ENCODE assay signal across 17 cellular contexts in the genomic region with DNA sequence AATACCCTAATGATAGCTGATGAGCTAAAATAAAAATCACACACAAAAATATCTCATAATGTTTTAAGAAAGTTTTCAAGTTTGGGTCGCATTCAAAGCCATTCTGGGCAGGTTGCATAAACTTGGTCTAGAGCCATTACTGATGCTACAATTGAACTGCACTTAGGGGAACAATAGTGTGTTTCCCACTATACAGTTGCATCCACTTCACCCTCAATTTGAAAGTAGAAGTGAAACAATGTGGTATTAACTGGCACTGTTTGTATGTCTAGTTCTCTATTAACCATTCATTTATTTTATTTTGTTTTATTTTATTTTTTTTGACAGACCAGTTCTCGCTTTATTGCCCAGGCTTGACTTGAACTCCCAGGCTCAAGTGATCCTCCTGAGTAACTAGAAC.
"Had no signal": no experiment of that assay in that cellular context is flagged by ENCODE, and none has a peak within 500 bp of the region (broad histone marks: within the 10 kb centered on the region; RNA-seq: fewer than 3 reads in every experiment).

No MANE protein-coding gene starts in this region.

- H3K9me3 Mint-ChIP-seq: activated naive CD4-positive, alpha-beta T cell treated with anti-CD3 and anti-CD28 coated beads, Interleukin-2, amount 50 U/mL, for 24 hours; neural crest cell had no signal

- H3K4me1 Mint-ChIP-seq: activated naive CD4-positive, alpha-beta T cell treated with anti-CD3 and anti-CD28 coated beads, Interleukin-2, amount 50 U/mL, for 24 hours; neural crest cell had no signal

- H3K27ac ChIP-seq: gastrocnemius medialis, left lung, prostate gland, right atrium auricular region, thoracic aorta, upper lobe of left lung had no signal

- H3K36me3 ChIP-seq: gastrocnemius medialis, left lung, prostate gland, right atrium auricular region, thoracic aorta, upper lobe of left lung had no signal

- ATAC-seq: activated CD8-positive, alpha-beta T cell treated with anti-CD3 and anti-CD28 coated beads, Interleukin-2, amount 10 ng/mL, durations not matched to agents 7 days and 5 days; esophagus mucosa; gastrocnemius medialis; left lung had no signal

- H3K27ac Mint-ChIP-seq: activated CD8-positive, alpha-beta T cell treated with anti-CD3 and anti-CD28 coated beads, Interleukin-2, amount 10 ng/mL, durations not matched to agents 7 days and 5 days; activated naive CD4-positive, alpha-beta T cell treated with anti-CD3 and anti-CD28 coated beads, Interleukin-2, amount 50 U/mL, for 24 hours had no signal

- H3K9me3 ChIP-seq: gastrocnemius medialis, prostate gland, right atrium auricular region, thoracic aorta had no signal

- H3K4me1 ChIP-seq: gastrocnemius medialis, left lung, prostate gland, right atrium auricular region, upper lobe of left lung had no signal

- H3K27me3 ChIP-seq: gastrocnemius medialis, left lung, right atrium auricular region, upper lobe of left lung had no signal

- H3K27me3 Mint-ChIP-seq: activated naive CD4-positive, alpha-beta T cell treated with anti-CD3 and anti-CD28 coated beads, Interleukin-2, amount 50 U/mL, for 24 hours had no signal

- H3K4me3 ChIP-seq: gastrocnemius medialis, left lung, prostate gland, right atrium auricular region, thoracic aorta, upper lobe of left lung had no signal

- H3K4me3 Mint-ChIP-seq: activated CD8-positive, alpha-beta T cell treated with anti-CD3 and anti-CD28 coated beads, Interleukin-2, amount 10 ng/mL, durations not matched to agents 7 days and 5 days; activated naive CD4-positive, alpha-beta T cell treated with anti-CD3 and anti-CD28 coated beads, Interleukin-2, amount 50 U/mL, for 24 hours; neural crest cell had no signal

- H3K36me3 Mint-ChIP-seq: activated naive CD4-positive, alpha-beta T cell treated with anti-CD3 and anti-CD28 coated beads, Interleukin-2, amount 50 U/mL, for 24 hours had no signal

- DNase-seq: activated CD4-positive, alpha-beta T cell treated with anti-CD3 and anti-CD28 coated beads for 4 hours; activated CD8-positive, alpha-beta memory T cell treated with anti-CD3 and anti-CD28 coated beads, Interleukin-2, amount 50 U/mL, for 48 hours; activated CD8-positive, alpha-beta T cell treated with anti-CD3 and anti-CD28 coated beads, Interleukin-2, amount 10 ng/mL, durations not matched to agents 7 days and 5 days; activated gamma-delta T cell; effector CD4-positive, alpha-beta T cell; gastrocnemius medialis; head of caudate nucleus; left lung; midbrain; stimulated activated CD4-positive, alpha-beta T cell treated with anti-CD3 and anti-CD28 coated beads, Interleukin-2, amount 100 ng/mL, for 24 hours; upper lobe of left lung had no signal
